In the genomic region with DNA sequence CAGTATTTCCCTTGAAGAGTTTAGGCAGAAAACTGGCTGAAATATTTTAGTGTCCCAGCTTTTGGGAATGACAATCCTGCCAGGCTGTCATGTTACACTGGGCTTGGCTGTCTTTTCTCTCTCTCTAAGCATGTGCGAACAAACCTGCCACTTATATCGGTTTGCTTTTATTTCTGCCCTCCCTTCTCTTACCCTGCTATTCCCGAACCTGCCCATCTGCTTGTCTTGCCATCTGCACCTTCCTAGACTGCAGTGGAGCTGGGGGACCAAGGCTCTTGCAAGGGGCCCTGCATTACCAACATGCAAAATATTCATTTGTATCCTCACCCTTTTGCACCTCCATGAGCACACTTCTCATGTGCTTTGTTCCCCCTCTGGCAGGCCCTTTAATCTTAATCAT, we compare ENCODE assay signal across 30 cellular contexts.
"Had no signal": no experiment of that assay in that cellular context is flagged by ENCODE, and none has a peak within 500 bp of the region (broad histone marks: within the 10 kb centered on the region; RNA-seq: fewer than 3 reads in every experiment).

No MANE protein-coding gene starts in this region.

- H3K36me3 ChIP-seq: ascending aorta, brain microvascular endothelial cell, colonic mucosa, esophagus squamous epithelium had no signal

- H3K4me3 ChIP-seq: ascending aorta, colonic mucosa, esophagus squamous epithelium, gastroesophageal sphincter had no signal

- H3K9me3 ChIP-seq: ascending aorta, colonic mucosa, esophagus squamous epithelium, gastroesophageal sphincter had no signal

- H3K4me1 ChIP-seq: ascending aorta, colonic mucosa, esophagus squamous epithelium, gastroesophageal sphincter had no signal

- H3K27ac ChIP-seq: ascending aorta, brain microvascular endothelial cell, colonic mucosa, epithelial cell of prostate, esophagus squamous epithelium, gastroesophageal sphincter had no signal

- H3K9me3 Mint-ChIP-seq: activated CD4-positive, alpha-beta memory T cell treated with anti-CD3 and anti-CD28 coated beads for 36 hours; activated CD4-positive, alpha-beta T cell treated with anti-CD3 and anti-CD28 coated beads, Interleukin-2, amount 10 ng/mL, durations not matched to agents 24 days and 14 days; activated naive CD4-positive, alpha-beta T cell treated with anti-CD3 and anti-CD28 coated beads, Interleukin-2, amount 10 ng/mL, durations not matched to agents 7 days and 5 days; activated naive CD8-positive, alpha-beta T cell treated with anti-CD3 and anti-CD28 coated beads, Interleukin-2, amount 10 ng/mL, durations not matched to agents 7 days and 5 days; T-helper 2 cell treated with Interferon-gamma antibody and Interleukin-4, amounts not matched to agents 5 μg/mL and 100 μg/mL, for 36 hours had no signal

- H3K27me3 ChIP-seq: ascending aorta, brain microvascular endothelial cell, colonic mucosa, esophagus squamous epithelium, gastroesophageal sphincter had no signal

- H3K27ac Mint-ChIP-seq: activated CD4-positive, alpha-beta memory T cell treated with anti-CD3 and anti-CD28 coated beads for 36 hours; activated CD4-positive, alpha-beta T cell treated with anti-CD3 and anti-CD28 coated beads for 36 hours; activated CD4-positive, alpha-beta T cell treated with anti-CD3 and anti-CD28 coated beads, Interleukin-2, amount 10 ng/mL, durations not matched to agents 24 days and 14 days; activated CD8-positive, alpha-beta memory T cell treated with anti-CD3 and anti-CD28 coated beads, Interleukin-2, amount 10 ng/mL, durations not matched to agents 7 days and 5 days; activated CD8-positive, alpha-beta T cell treated with anti-CD3 and anti-CD28 coated beads, Interleukin-2, amount 10 ng/mL, durations not matched to agents 7 days and 5 days; activated naive CD4-positive, alpha-beta T cell treated with anti-CD3 and anti-CD28 coated beads, Interleukin-2, amount 10 ng/mL, durations not matched to agents 7 days and 5 days; activated naive CD4-positive, alpha-beta T cell treated with anti-CD3 and anti-CD28 coated beads, Interleukin-2, amount 50 U/mL, for 72 hours; activated naive CD8-positive, alpha-beta T cell treated with anti-CD3 and anti-CD28 coated beads, Interleukin-2, amount 10 ng/mL, durations not matched to agents 7 days and 5 days; T-helper 17 cell; T-helper 2 cell treated with Interferon-gamma antibody and Interleukin-4, amounts not matched to agents 5 μg/mL and 100 μg/mL, for 36 hours had no signal

- ATAC-seq: activated CD4-positive, alpha-beta T cell treated with anti-CD3 and anti-CD28 coated beads for 36 hours; activated CD8-positive, alpha-beta memory T cell treated with anti-CD3 and anti-CD28 coated beads, Interleukin-2, amount 10 ng/mL, durations not matched to agents 7 days and 5 days; activated CD8-positive, alpha-beta T cell treated with anti-CD3 and anti-CD28 coated beads, Interleukin-2, amount 10 ng/mL, durations not matched to agents 7 days and 5 days; activated naive CD4-positive, alpha-beta T cell treated with anti-CD3 and anti-CD28 coated beads, Interleukin-2, amount 50 U/mL, for 72 hours; gastroesophageal sphincter; T-helper 17 cell had no signal

- H3K36me3 Mint-ChIP-seq: activated CD4-positive, alpha-beta memory T cell treated with anti-CD3 and anti-CD28 coated beads for 36 hours; activated CD8-positive, alpha-beta memory T cell treated with anti-CD3 and anti-CD28 coated beads, Interleukin-2, amount 10 ng/mL, durations not matched to agents 7 days and 5 days; activated naive CD4-positive, alpha-beta T cell treated with anti-CD3 and anti-CD28 coated beads, Interleukin-2, amount 10 ng/mL, durations not matched to agents 7 days and 5 days; activated naive CD4-positive, alpha-beta T cell treated with anti-CD3 and anti-CD28 coated beads, Interleukin-2, amount 50 U/mL, for 72 hours; activated naive CD8-positive, alpha-beta T cell treated with anti-CD3 and anti-CD28 coated beads, Interleukin-2, amount 10 ng/mL, durations not matched to agents 7 days and 5 days had no signal

- DNase-seq: activated CD4-positive, alpha-beta memory T cell treated with anti-CD3 and anti-CD28 coated beads for 36 hours; activated CD4-positive, alpha-beta T cell treated with anti-CD3 and anti-CD28 coated beads for 36 hours; activated CD4-positive, alpha-beta T cell treated with anti-CD3 and anti-CD28 coated beads, Interleukin-2, amount 10 ng/mL, durations not matched to agents 24 days and 14 days; activated CD4-positive, CD25-positive, alpha-beta regulatory T cell; activated CD4-positive, CD25-positive, alpha-beta regulatory T cell treated with anti-CD3 and anti-CD28 coated beads, Interleukin-2, amount 50 U/mL, for 72 hours; activated CD8-positive, alpha-beta memory T cell treated with anti-CD3 and anti-CD28 coated beads, Interleukin-2, amount 10 ng/mL, durations not matched to agents 7 days and 5 days; activated CD8-positive, alpha-beta memory T cell treated with anti-CD3 and anti-CD28 coated beads, Interleukin-2, amount 50 U/mL, for 4 hours; activated CD8-positive, alpha-beta T cell treated with anti-CD3 and anti-CD28 coated beads, Interleukin-2, amount 10 ng/mL, durations not matched to agents 7 days and 5 days; activated gamma-delta T cell; activated naive CD4-positive, alpha-beta T cell; activated naive CD4-positive, alpha-beta T cell treated with anti-CD3 and anti-CD28 coated beads, Interleukin-2, amount 10 ng/mL, durations not matched to agents 7 days and 5 days; activated naive CD8-positive, alpha-beta T cell treated with anti-CD3 and anti-CD28 coated beads, Interleukin-2, amount 10 ng/mL, durations not matched to agents 7 days and 5 days; activated T-cell treated with anti-CD3 and anti-CD28 coated beads, Interleukin-2, amount 50 U/mL, for 1 hour; activated T-cell treated with anti-CD3 and anti-CD28 coated beads, Interleukin-2, amount 50 U/mL, for 48 hours; brain microvascular endothelial cell; caudate nucleus; cerebellar nuclear complex; colonic mucosa; effector CD8-positive, alpha-beta T cell; esophagus squamous epithelium; foreskin melanocyte; head of caudate nucleus; hippocampal formation; T-helper 17 cell; T1000 had no signal

- H3K4me3 Mint-ChIP-seq: activated CD4-positive, alpha-beta memory T cell treated with anti-CD3 and anti-CD28 coated beads for 36 hours; activated CD4-positive, alpha-beta T cell treated with anti-CD3 and anti-CD28 coated beads for 36 hours; activated CD4-positive, alpha-beta T cell treated with anti-CD3 and anti-CD28 coated beads, Interleukin-2, amount 10 ng/mL, durations not matched to agents 24 days and 14 days; activated CD8-positive, alpha-beta memory T cell treated with anti-CD3 and anti-CD28 coated beads, Interleukin-2, amount 10 ng/mL, durations not matched to agents 7 days and 5 days; activated CD8-positive, alpha-beta T cell treated with anti-CD3 and anti-CD28 coated beads, Interleukin-2, amount 10 ng/mL, durations not matched to agents 7 days and 5 days; activated naive CD4-positive, alpha-beta T cell treated with anti-CD3 and anti-CD28 coated beads, Interleukin-2, amount 10 ng/mL, durations not matched to agents 7 days and 5 days; activated naive CD8-positive, alpha-beta T cell treated with anti-CD3 and anti-CD28 coated beads, Interleukin-2, amount 10 ng/mL, durations not matched to agents 7 days and 5 days; T-helper 17 cell; T-helper 2 cell treated with Interferon-gamma antibody and Interleukin-4, amounts not matched to agents 5 μg/mL and 100 μg/mL, for 36 hours had no signal

- H3K4me1 Mint-ChIP-seq: activated CD4-positive, alpha-beta T cell treated with anti-CD3 and anti-CD28 coated beads for 36 hours; activated naive CD4-positive, alpha-beta T cell treated with anti-CD3 and anti-CD28 coated beads, Interleukin-2, amount 10 ng/mL, durations not matched to agents 7 days and 5 days; activated naive CD8-positive, alpha-beta T cell treated with anti-CD3 and anti-CD28 coated beads, Interleukin-2, amount 10 ng/mL, durations not matched to agents 7 days and 5 days; T-helper 17 cell had no signal

- H3K27me3 Mint-ChIP-seq: activated CD4-positive, alpha-beta memory T cell treated with anti-CD3 and anti-CD28 coated beads for 36 hours; activated CD4-positive, alpha-beta T cell treated with anti-CD3 and anti-CD28 coated beads for 36 hours; activated CD4-positive, alpha-beta T cell treated with anti-CD3 and anti-CD28 coated beads, Interleukin-2, amount 10 ng/mL, durations not matched to agents 24 days and 14 days; activated naive CD4-positive, alpha-beta T cell treated with anti-CD3 and anti-CD28 coated beads, Interleukin-2, amount 10 ng/mL, durations not matched to agents 7 days and 5 days; activated naive CD8-positive, alpha-beta T cell treated with anti-CD3 and anti-CD28 coated beads, Interleukin-2, amount 10 ng/mL, durations not matched to agents 7 days and 5 days; T-helper 17 cell had no signal
